Comparison of ENCODE assay signal across 26 cellular contexts in the genomic region with DNA sequence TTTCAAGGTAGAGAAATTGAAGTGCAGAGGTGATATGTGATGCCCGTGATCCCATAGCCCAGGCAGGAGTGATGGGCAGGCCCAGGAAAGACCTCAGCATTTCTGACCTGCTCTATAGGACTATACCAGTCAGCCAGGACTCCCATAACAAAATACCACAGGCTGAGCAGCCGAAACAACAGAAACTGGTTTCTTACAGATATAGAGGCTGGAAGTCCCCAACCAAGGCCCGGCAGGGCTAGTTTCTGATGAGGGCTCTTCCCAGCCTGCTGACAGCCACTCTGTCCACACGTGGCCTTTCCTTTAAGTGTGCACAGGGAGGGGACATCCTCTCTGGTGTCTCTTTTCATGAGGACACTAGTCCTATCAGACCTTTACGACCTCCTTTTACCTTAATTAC.
"Had no signal": no experiment of that assay in that cellular context is flagged by ENCODE, and none has a peak within 500 bp of the region (broad histone marks: within the 10 kb centered on the region; RNA-seq: fewer than 3 reads in every experiment).

No MANE protein-coding gene starts in this region.

- H3K27ac ChIP-seq: coronary artery, esophagus squamous epithelium, heart right ventricle, left lung, neural progenitor cell, ovary, psoas muscle, right lobe of liver, suprapubic skin, transverse colon, upper lobe of right lung, uterus had no signal

- H3K4me3 Mint-ChIP-seq: mesothelial cell of epicardium; nephron; neural progenitor cell; stimulated activated naive B cell treated with anti-CD40 and anti-IgM and Interleukin-4, amounts not matched to agents 10 μg/mL and 1 μg/mL and 100 μg/mL, for 72 hours; stimulated activated naive CD8-positive, alpha-beta T cell treated with anti-CD3 and anti-CD28 coated beads, Interleukin-15, Interleukin-2, amounts not matched to agents 100 ng/mL and 50 ng/mL, for 24 hours had no signal

- H3K4me1 Mint-ChIP-seq: mesothelial cell of epicardium had no signal

- H3K27me3 ChIP-seq: left lung, neural progenitor cell, ovary, right lobe of liver, transverse colon, upper lobe of right lung, uterus had no signal

- H2AFZ ChIP-seq: neural progenitor cell had no signal

- H3K9ac ChIP-seq: neural progenitor cell had no signal

- DNase-seq: dermis blood vessel endothelial cell; effector memory CD8-positive, alpha-beta T cell; erythroblast; esophagus squamous epithelium; foreskin melanocyte; glutamatergic neuron; heart right ventricle; hippocampal formation; left lung; mesenchymal stem cell; ovary; right lobe of liver; stimulated activated naive B cell treated with anti-CD40 and anti-IgM and Interleukin-4, amounts not matched to agents 10 μg/mL and 1 μg/mL and 100 μg/mL, for 72 hours; upper lobe of right lung; uterus had no signal

- H3K27ac Mint-ChIP-seq: mesothelial cell of epicardium; nephron; stimulated activated naive B cell treated with anti-CD40 and anti-IgM and Interleukin-4, amounts not matched to agents 10 μg/mL and 1 μg/mL and 100 μg/mL, for 72 hours; stimulated activated naive CD8-positive, alpha-beta T cell treated with anti-CD3 and anti-CD28 coated beads, Interleukin-15, Interleukin-2, amounts not matched to agents 100 ng/mL and 50 ng/mL, for 24 hours had no signal

- H3K36me3 ChIP-seq: esophagus squamous epithelium, heart right ventricle, left lung, neural progenitor cell, ovary, right lobe of liver, suprapubic skin, transverse colon, upper lobe of right lung, uterus had no signal

- ATAC-seq: psoas muscle had no signal

- H3K4me2 ChIP-seq: neural progenitor cell had no signal

- H3K4me1 ChIP-seq: left lung, neural progenitor cell, psoas muscle, suprapubic skin, transverse colon, upper lobe of right lung, uterus had no signal

- H3K4me3 ChIP-seq: coronary artery, esophagus squamous epithelium, heart right ventricle, left lung, neural progenitor cell, ovary, psoas muscle, right lobe of liver, suprapubic skin, transverse colon, upper lobe of right lung, uterus had no signal

- FAIRE-seq: endometrium, islet of Langerhans, small intestine had no signal

- H3K9me3 Mint-ChIP-seq: effector memory CD8-positive, alpha-beta T cell; nephron had no signal

- H3K9me3 ChIP-seq: esophagus squamous epithelium, heart right ventricle, left lung, ovary, psoas muscle, right lobe of liver, suprapubic skin, transverse colon, upper lobe of right lung, uterus had no signal

- H3K36me3 Mint-ChIP-seq: mesothelial cell of epicardium, neural progenitor cell had no signal
